8 cellular contexts compared by ENCODE assay signal in the genomic region with DNA sequence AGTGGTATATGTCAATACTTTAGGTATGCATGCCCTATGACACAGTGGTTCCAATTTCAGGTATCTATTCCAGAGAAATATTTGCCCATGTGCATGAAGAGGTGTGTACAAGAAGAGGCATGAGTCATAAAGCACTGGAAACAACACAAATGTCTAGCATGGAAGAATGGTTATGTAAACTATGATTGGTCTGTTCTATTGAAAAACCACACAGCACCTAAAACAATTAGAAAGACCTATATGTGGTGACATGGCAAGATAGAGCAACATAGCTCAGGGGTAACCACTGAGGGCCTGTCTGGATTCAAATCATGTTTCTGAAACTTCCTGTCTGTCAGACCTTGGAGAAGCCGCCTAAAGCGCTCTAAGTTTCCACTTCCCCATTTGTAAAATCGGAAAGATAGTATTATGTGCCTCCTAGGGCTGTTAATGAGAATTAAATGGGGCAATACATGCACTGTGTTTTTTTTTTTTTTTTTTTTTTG.
DNase-seq lines count a peak whose midpoint lies in the region; ATAC-seq and TF ChIP-seq lines count a peak whose summit lies in the region.

No MANE protein-coding gene starts in this region.

- H3K36me3 ChIP-seq in testis (ENCODE audit: low read depth, missing control alignments) = no peaks in the 10 kb centered on the region

- peak overlapping the region; percentile 16 to 85 (median 48) for H3K27ac Mint-ChIP-seq in naive B cell

- no peaks in the 10 kb centered on the region for H3K4me1 ChIP-seq in testis

- H3K36me3 Mint-ChIP-seq in naive B cell = no peaks in the 10 kb centered on the region

- no peaks in the 10 kb centered on the region for H3K27me3 Mint-ChIP-seq in naive B cell

- DNase-seq in GM13976 (ENCODE audit: low spot score) (peak; percentile 55), UCSD-AML1 (lab: John Stamatoyannopoulos, UW; ENCODE audit: unreplicated experiment) (peak; percentile 28), naive B cell (peak; percentile 76), NCI-H187 treated with DMSO at 0.1 percent for 48 hours (lab: John Stamatoyannopoulos, UW) (no peak), NCI-H524 (lab: John Stamatoyannopoulos, UW) (no peak), testis (no peak)

- H3K27me3 ChIP-seq in testis = no peaks in the 10 kb centered on the region

- H3K9me3 Mint-ChIP-seq in naive B cell = no peaks in the 10 kb centered on the region

- TF ChIP-seq CTCF in GM13976 (IDR thresholded peaks at IDR 0.05; ENCODE audit: borderline replicate concordance, control extremely low read depth, extremely low read depth, insufficient read depth, missing control alignments) (no peak), testis (IDR thresholded peaks at IDR 0.05) (no peak)

- H3K4me1 Mint-ChIP-seq in naive B cell = peaks cover 25 to 47% (median 36%) of the 10 kb centered on the region in 3 donors

- ATAC-seq in GM21390 (IDR thresholded peaks at IDR 0.05; ENCODE audit: unreplicated experiment) = peak; percentile 91
- ATAC-seq in HG03558 (IDR thresholded peaks at IDR 0.05; ENCODE audit: extremely low read depth, unreplicated experiment) = peak; percentile 96
- ATAC-seq in naive B cell (ENCODE audit: low read depth in 2 of 2) = peak; percentile 96 to 97

- 84 to 91% methylated on average over 3 of the region's 3 CpGs for WGBS in testis, 2 donors

- no peak for TF ChIP-seq POLR2A in testis (IDR thresholded peaks at IDR 0.05)

- intact Hi-C loops in testis (cut with DNase I; ENCODE audit: low total_unique reads) = no loop called here

- no peak overlapping the region for H3K4me3 ChIP-seq in testis

- no peaks in the 10 kb centered on the region for H3K9me3 ChIP-seq in testis

- in situ Hi-C loops in GM13976 (cut with MboI; ENCODE audit: low sequenced_read_pairs, unreplicated experiment) = no loop called here

- H3K27ac ChIP-seq in testis = no peak overlapping the region

- peak overlapping the region in 6 of 8 donors; percentile 31 to 77 (median 50) for H3K4me3 Mint-ChIP-seq in naive B cell

Comparison
In these comparisons a context has a peak if more than half of its experiments do, and no peak if none do; other contexts are left out.
1. DNase-seq: peak in GM13976 (single experiment), UCSD-AML1 (single experiment) and naive B cell (single experiment); none in NCI-H187 treated with DMSO at 0.1 percent for 48 hours (single experiment), NCI-H524 (0 of 2) and testis (single experiment).
2. Peak in every context shown above with its lines, with median percentiles within 50 percentile points of each other: ATAC-seq.